Comparison of ENCODE assay signal across 20 cellular contexts in the genomic region with DNA sequence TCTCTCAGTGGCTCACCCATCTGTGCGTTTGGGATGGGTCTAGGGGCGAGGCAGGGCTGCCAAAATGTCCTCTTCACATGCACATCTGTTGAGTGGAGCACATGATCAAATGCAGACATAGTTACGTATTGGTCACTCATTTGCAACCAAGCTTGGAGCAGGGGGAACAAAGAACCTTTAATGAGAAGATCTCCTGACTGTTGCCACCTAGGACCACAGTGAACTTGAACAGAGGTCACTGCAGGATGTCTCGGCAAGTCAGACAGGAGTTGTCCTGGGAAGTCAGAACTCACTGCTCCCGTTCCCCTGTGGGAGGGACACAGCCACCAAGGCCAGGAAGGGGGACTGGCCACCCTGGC.
DNase-seq lines count a peak whose midpoint lies in the region; ATAC-seq and TF ChIP-seq lines count a peak whose summit lies in the region.
"Had no signal": no experiment of that assay in that cellular context is flagged by ENCODE, and none has a peak within 500 bp of the region (broad histone marks: within the 10 kb centered on the region; RNA-seq: fewer than 3 reads in every experiment).

No MANE protein-coding gene starts in this region.

- POLR2A ChIA-PET in RWPE1 (lab: Yijun Ruan, JAX; ENCODE audit: low non-redundant PET): no interaction called here

- peaks cover 57% of the 10 kb centered on the region for H3K36me3 Mint-ChIP-seq in stimulated activated effector memory CD8-positive, alpha-beta T cell treated with anti-CD3 and anti-CD28 coated beads, Interleukin-12 subunit alpha, Interleukin-12 subunit beta, amount 100 ng/mL, for 72 hours

- H3K4me1 ChIP-seq in esophagus squamous epithelium: peaks cover 20 to 88% (median 44%) of the 10 kb centered on the region in 3 donors
- H3K4me1 ChIP-seq: ascending aorta had no signal

- TF ChIP-seq POLR2A in esophagus squamous epithelium (IDR thresholded peaks at IDR 0.05): no peak

- no peaks in the 10 kb centered on the region for H3K9me3 ChIP-seq in esophagus squamous epithelium
- H3K9me3 ChIP-seq: ascending aorta, HAP-1, left lung, suprapubic skin had no signal

- H3K27ac Mint-ChIP-seq in stimulated activated effector memory CD8-positive, alpha-beta T cell treated with anti-CD3 and anti-CD28 coated beads, Interleukin-12 subunit alpha, Interleukin-12 subunit beta, amount 100 ng/mL, for 72 hours: peak overlapping the region; percentile 30
- H3K27ac Mint-ChIP-seq: activated CD8-positive, alpha-beta memory T cell treated with anti-CD3 and anti-CD28 coated beads, Interleukin-2, amount 10 ng/mL, durations not matched to agents 7 days and 5 days; WTC11 had no signal

- DNase-seq in COLO829 (ENCODE audit: low spot score) (peak; percentile 28), RWPE1 (ENCODE audit: low spot score) (no peak), esophagus squamous epithelium (lab: John Stamatoyannopoulos, UW) (no peak), HK-2 (ENCODE audit: unreplicated experiment) (no peak)
- DNase-seq in stimulated activated effector memory CD8-positive, alpha-beta T cell treated with anti-CD3 and anti-CD28 coated beads, Interleukin-12 subunit alpha, Interleukin-12 subunit beta, amount 100 ng/mL, for 72 hours (ENCODE audit: low spot score in 2 of 2): no peak
- no peak for DNase-seq in central memory CD4-positive, alpha-beta T cell
- DNase-seq: activated CD8-positive, alpha-beta memory T cell treated with anti-CD3 and anti-CD28 coated beads, Interleukin-2, amount 10 ng/mL, durations not matched to agents 7 days and 5 days; activated gamma-delta T cell treated with Interleukin-2 at 50 U/mL for 16 hours; SIG-M5; stimulated activated CD4-positive, alpha-beta T cell treated with anti-CD3 and anti-CD28 coated beads, Interleukin-4, amount 100 ng/mL, for 1 hour; T-helper 2 cell had no signal

- H3K36me3 ChIP-seq in esophagus squamous epithelium: peaks cover 0 to 60% (median 3%) of the 10 kb centered on the region in 3 donors

- WGBS in esophagus squamous epithelium, 2 donors: 82 to 84% methylated on average over 4 to 5 of the region's 5 CpGs

- intact Hi-C loops in esophagus squamous epithelium (cut with DNase I): no loop called here

- CTCF ChIA-PET in RWPE1 (lab: Yijun Ruan, JAX): interaction anchor here (0.6 to 1.3 kb wide), 4 partner anchors 93 to 1272 kb away, joined by 3 to 5 read pairs (median 4); no protein-coding TSS in a partner anchor

- TF ChIP-seq CTCF in RWPE1 (conservative IDR thresholded peaks at IDR 0.05; ENCODE audit: low read depth): no peak
- TF ChIP-seq CTCF in esophagus squamous epithelium (IDR thresholded peaks at IDR 0.05): no peak

- no peak overlapping the region for H3K4me3 Mint-ChIP-seq in stimulated activated effector memory CD8-positive, alpha-beta T cell treated with anti-CD3 and anti-CD28 coated beads, Interleukin-12 subunit alpha, Interleukin-12 subunit beta, amount 100 ng/mL, for 72 hours
- H3K4me3 Mint-ChIP-seq: activated CD8-positive, alpha-beta memory T cell treated with anti-CD3 and anti-CD28 coated beads, Interleukin-2, amount 10 ng/mL, durations not matched to agents 7 days and 5 days; WTC11 had no signal

- no peaks in the 10 kb centered on the region for H3K9me3 Mint-ChIP-seq in stimulated activated effector memory CD8-positive, alpha-beta T cell treated with anti-CD3 and anti-CD28 coated beads, Interleukin-12 subunit alpha, Interleukin-12 subunit beta, amount 100 ng/mL, for 72 hours
- H3K9me3 Mint-ChIP-seq: WTC11 had no signal

- H3K4me3 ChIP-seq in esophagus squamous epithelium: no peak overlapping the region
- H3K4me3 ChIP-seq: ascending aorta, HAP-1, left lung, skin epidermis, suprapubic skin had no signal

- H3K4me1 Mint-ChIP-seq in stimulated activated effector memory CD8-positive, alpha-beta T cell treated with anti-CD3 and anti-CD28 coated beads, Interleukin-12 subunit alpha, Interleukin-12 subunit beta, amount 100 ng/mL, for 72 hours: peaks cover 18% of the 10 kb centered on the region

- no peaks in the 10 kb centered on the region for H3K27me3 ChIP-seq in esophagus squamous epithelium
- H3K27me3 ChIP-seq: ascending aorta, left lung, suprapubic skin had no signal

- H3K27ac ChIP-seq in RWPE1: peak overlapping the region; percentile 54
- H3K27ac ChIP-seq in esophagus squamous epithelium: peak overlapping the region; percentile 36 to 90 (median 74)
- H3K27ac ChIP-seq: ascending aorta, epithelial cell of prostate, suprapubic skin had no signal

- no peak for ATAC-seq in stimulated activated effector memory CD8-positive, alpha-beta T cell treated with anti-CD3 and anti-CD28 coated beads, Interleukin-12 subunit alpha, Interleukin-12 subunit beta, amount 100 ng/mL, for 72 hours
- ATAC-seq in activated CD4-positive, CD25-positive, alpha-beta regulatory T cell treated with anti-CD3 and anti-CD28 coated beads, Interleukin-2, amount 50 U/mL, for 24 hours: no peak
- ATAC-seq in GM21619 (IDR thresholded peaks at IDR 0.05; ENCODE audit: unreplicated experiment): no peak
